ENCODE assay signal across 1 cellular context in genomic region chr12:114799574-114800487, GRCh38.
TF ChIP-seq lines count a peak whose summit lies in the region.

No MANE protein-coding gene starts in this region.

TF ChIP-seq in HepG2, 621 proteins besides CTCF, POLR2A, EP300 and RAD21 (continued from another document and continues in another):
- peak; percentile 87; the same call in 1 of the 2 replicates for TF ChIP-seq ZNF580 (CRISPR knock-in tag; IDR thresholded peaks at IDR 0.05; ENCODE audit: borderline replicate concordance, low read depth)
- TF ChIP-seq ERF (CRISPR knock-in tag; IDR thresholded peaks at IDR 0.05) = peak; percentile 94
- TF ChIP-seq, protein P1, sequence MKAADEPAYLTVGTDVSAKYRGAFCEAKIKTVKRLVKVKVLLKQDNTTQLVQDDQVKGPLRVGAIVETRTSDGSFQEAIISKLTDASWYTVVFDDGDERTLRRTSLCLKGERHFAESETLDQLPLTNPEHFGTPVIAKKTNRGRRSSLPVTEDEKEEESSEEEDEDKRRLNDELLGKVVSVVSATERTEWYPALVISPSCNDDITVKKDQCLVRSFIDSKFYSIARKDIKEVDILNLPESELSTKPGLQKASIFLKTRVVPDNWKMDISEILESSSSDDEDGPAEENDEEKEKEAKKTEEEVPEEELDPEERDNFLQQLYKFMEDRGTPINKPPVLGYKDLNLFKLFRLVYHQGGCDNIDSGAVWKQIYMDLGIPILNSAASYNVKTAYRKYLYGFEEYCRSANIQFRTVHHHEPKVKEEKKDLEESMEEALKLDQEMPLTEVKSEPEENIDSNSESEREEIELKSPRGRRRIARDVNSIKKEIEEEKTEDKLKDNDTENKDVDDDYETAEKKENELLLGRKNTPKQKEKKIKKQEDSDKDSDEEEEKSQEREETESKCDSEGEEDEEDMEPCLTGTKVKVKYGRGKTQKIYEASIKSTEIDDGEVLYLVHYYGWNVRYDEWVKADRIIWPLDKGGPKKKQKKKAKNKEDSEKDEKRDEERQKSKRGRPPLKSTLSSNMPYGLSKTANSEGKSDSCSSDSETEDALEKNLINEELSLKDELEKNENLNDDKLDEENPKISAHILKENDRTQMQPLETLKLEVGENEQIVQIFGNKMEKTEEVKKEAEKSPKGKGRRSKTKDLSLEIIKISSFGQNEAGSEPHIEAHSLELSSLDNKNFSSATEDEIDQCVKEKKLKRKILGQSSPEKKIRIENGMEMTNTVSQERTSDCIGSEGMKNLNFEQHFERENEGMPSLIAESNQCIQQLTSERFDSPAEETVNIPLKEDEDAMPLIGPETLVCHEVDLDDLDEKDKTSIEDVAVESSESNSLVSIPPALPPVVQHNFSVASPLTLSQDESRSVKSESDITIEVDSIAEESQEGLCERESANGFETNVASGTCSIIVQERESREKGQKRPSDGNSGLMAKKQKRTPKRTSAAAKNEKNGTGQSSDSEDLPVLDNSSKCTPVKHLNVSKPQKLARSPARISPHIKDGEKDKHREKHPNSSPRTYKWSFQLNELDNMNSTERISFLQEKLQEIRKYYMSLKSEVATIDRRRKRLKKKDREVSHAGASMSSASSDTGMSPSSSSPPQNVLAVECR (CRISPR knock-in tag; IDR thresholded peaks at IDR 0.05; ENCODE audit: borderline replicate concordance) = peak; percentile 81; the same call in 1 of the 2 replicates
- TF ChIP-seq, protein P2, sequence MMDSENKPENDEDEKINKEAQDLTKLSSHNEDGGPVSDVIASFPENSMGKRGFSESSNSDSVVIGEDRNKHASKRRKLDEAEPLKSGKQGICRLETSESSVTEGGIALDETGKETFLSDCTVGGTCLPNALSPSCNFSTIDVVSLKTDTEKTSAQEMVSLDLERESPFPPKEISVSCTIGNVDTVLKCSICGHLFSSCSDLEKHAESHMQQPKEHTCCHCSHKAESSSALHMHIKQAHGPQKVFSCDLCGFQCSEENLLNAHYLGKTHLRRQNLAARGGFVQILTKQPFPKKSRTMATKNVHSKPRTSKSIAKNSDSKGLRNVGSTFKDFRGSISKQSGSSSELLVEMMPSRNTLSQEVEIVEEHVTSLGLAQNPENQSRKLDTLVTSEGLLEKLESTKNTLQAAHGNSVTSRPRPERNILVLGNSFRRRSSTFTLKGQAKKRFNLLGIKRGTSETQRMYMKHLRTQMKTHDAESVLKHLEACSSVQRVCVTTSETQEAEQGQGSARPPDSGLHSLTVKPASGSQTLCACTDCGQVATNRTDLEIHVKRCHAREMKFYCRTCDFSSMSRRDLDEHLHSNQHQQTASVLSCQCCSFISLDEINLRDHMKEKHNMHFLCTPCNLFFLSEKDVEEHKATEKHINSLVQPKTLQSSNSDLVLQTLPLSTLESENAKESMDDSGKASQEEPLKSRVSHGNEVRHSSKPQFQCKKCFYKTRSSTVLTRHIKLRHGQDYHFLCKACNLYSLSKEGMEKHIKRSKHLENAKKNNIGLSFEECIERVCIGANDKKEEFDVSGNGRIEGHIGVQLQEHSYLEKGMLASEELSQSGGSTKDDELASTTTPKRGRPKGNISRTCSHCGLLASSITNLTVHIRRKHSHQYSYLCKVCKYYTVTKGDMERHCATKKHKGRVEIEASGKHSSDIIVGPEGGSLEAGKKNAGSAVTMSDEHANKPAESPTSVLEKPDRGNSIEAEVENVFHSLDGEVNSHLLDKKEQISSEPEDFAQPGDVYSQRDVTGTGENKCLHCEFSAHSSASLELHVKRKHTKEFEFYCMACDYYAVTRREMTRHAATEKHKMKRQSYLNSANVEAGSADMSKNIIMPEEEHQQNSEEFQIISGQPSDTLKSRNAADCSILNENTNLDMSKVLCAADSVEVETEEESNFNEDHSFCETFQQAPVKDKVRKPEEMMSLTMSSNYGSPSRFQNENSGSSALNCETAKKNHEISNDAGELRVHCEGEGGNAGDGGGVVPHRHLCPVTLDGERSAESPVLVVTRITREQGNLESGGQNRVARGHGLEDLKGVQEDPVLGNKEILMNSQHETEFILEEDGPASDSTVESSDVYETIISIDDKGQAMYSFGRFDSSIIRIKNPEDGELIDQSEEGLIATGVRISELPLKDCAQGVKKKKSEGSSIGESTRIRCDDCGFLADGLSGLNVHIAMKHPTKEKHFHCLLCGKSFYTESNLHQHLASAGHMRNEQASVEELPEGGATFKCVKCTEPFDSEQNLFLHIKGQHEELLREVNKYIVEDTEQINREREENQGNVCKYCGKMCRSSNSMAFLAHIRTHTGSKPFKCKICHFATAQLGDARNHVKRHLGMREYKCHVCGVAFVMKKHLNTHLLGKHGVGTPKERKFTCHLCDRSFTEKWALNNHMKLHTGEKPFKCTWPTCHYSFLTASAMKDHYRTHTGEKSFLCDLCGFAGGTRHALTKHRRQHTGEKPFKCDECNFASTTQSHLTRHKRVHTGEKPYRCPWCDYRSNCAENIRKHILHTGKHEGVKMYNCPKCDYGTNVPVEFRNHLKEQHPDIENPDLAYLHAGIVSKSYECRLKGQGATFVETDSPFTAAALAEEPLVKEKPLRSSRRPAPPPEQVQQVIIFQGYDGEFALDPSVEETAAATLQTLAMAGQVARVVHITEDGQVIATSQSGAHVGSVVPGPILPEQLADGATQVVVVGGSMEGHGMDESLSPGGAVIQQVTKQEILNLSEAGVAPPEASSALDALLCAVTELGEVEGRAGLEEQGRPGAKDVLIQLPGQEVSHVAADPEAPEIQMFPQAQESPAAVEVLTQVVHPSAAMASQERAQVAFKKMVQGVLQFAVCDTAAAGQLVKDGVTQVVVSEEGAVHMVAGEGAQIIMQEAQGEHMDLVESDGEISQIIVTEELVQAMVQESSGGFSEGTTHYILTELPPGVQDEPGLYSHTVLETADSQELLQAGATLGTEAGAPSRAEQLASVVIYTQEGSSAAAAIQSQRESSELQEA (CRISPR knock-in tag; IDR thresholded peaks at IDR 0.05; ENCODE audit: not compliant biosample characterization) = no peak
- no peak; a peak in 2 of 4 replicates for TF ChIP-seq ATF4 (CRISPR knock-in tag; IDR thresholded peaks at IDR 0.05)
- TF ChIP-seq EHMT2 (IDR thresholded peaks at IDR 0.05; ENCODE audit: borderline replicate concordance, low read depth, low read length) = peak; percentile 85; the same call in 1 of the 2 replicates
- no peak; the same call in 2 of the 3 replicates for TF ChIP-seq MXI1 (IDR thresholded peaks at IDR 0.05; ENCODE audit: borderline replicate concordance, low read depth, low read length)
- TF ChIP-seq ARID3A (IDR thresholded peaks at IDR 0.05; ENCODE audit: low read depth, low read length) = peak; percentile 76
- TF ChIP-seq BATF2 (CRISPR knock-in tag; IDR thresholded peaks at IDR 0.05) = no peak
- no peak for TF ChIP-seq PHB2 (IDR thresholded peaks at IDR 0.05; ENCODE audit: partially characterized antibody)
- peak; percentile 75 for TF ChIP-seq ZNF891 (CRISPR knock-in tag; IDR thresholded peaks at IDR 0.05)
- no peak for TF ChIP-seq KIAA2018 (CRISPR knock-in tag; IDR thresholded peaks at IDR 0.05; ENCODE audit: borderline replicate concordance)
- TF ChIP-seq CREM (IDR thresholded peaks at IDR 0.05) = peak; percentile 96
- TF ChIP-seq CREM (CRISPR knock-in tag; IDR thresholded peaks at IDR 0.05) = no peak
- peak; percentile 83 for TF ChIP-seq KDM2A (CRISPR knock-in tag; IDR thresholded peaks at IDR 0.05; ENCODE audit: borderline replicate concordance, low read depth)
- TF ChIP-seq ATRX (CRISPR knock-in tag; IDR thresholded peaks at IDR 0.05; ENCODE audit: borderline replicate concordance) = no peak
- no peak for TF ChIP-seq POLR2AphosphoS2 (IDR thresholded peaks at IDR 0.05; ENCODE audit: low read depth, low read length)
- TF ChIP-seq ZNF260 (CRISPR knock-in tag; IDR thresholded peaks at IDR 0.05; ENCODE audit: borderline replicate concordance, low read depth) = no peak
- TF ChIP-seq ZNF564 (CRISPR knock-in tag; IDR thresholded peaks at IDR 0.05) = peak; percentile 84; the same call in 1 of the 2 replicates
- TF ChIP-seq ZNF34 (CRISPR knock-in tag; IDR thresholded peaks at IDR 0.05; ENCODE audit: borderline replicate concordance) = peak; percentile 56; the same call in 1 of the 2 replicates
- TF ChIP-seq ATF7-NPFF (CRISPR knock-in tag; IDR thresholded peaks at IDR 0.05; ENCODE audit: low read depth) = peak; percentile 85; the same call in 1 of the 2 replicates
- TF ChIP-seq SETDB1 (CRISPR knock-in tag; IDR thresholded peaks at IDR 0.05; ENCODE audit: borderline replicate concordance) = no peak
- TF ChIP-seq, protein P3, sequence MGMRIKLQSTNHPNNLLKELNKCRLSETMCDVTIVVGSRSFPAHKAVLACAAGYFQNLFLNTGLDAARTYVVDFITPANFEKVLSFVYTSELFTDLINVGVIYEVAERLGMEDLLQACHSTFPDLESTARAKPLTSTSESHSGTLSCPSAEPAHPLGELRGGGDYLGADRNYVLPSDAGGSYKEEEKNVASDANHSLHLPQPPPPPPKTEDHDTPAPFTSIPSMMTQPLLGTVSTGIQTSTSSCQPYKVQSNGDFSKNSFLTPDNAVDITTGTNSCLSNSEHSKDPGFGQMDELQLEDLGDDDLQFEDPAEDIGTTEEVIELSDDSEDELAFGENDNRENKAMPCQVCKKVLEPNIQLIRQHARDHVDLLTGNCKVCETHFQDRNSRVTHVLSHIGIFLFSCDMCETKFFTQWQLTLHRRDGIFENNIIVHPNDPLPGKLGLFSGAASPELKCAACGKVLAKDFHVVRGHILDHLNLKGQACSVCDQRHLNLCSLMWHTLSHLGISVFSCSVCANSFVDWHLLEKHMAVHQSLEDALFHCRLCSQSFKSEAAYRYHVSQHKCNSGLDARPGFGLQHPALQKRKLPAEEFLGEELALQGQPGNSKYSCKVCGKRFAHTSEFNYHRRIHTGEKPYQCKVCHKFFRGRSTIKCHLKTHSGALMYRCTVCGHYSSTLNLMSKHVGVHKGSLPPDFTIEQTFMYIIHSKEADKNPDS (CRISPR knock-in tag; IDR thresholded peaks at IDR 0.05) = no peak
- TF ChIP-seq ARID2 (CRISPR knock-in tag; IDR thresholded peaks at IDR 0.05; ENCODE audit: borderline replicate concordance) = no peak
